ENCODE assay signal across 21 cellular contexts in the genomic region with DNA sequence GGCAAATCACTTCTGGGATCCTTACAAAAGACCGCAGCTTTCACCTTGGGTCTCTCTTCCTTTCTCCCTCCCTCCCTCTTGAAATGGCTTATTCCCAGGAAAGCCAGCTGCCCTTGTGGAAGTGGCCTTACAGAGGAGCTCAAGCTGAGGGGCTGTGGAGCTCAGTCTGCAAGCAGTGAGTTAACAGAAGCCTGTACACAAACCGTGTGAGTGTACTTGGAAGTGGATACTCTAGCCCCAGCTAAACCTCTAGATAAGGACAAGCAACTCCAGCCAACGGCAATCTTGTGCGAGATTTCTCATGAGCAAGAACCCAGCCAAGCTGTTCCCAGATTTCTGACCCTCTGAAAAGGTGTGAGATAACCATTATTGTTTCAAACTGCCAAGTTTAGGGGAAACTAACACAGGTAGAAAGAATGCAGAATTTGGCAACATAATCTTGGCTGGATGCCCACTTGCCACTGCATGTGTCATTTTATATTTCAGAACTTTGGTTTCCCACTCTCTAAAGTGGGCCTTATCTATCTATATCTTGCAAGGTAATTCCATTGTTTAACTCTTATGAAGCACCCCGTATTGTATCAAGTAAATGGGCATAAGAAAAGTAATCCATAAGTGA.
DNase-seq lines count a peak whose midpoint lies in the region; ATAC-seq, FAIRE-seq and TF ChIP-seq lines count a peak whose summit lies in the region.
"Had no signal": no experiment of that assay in that cellular context is flagged by ENCODE, and none has a peak within 500 bp of the region (broad histone marks: within the 10 kb centered on the region; RNA-seq: fewer than 3 reads in every experiment).

No MANE protein-coding gene starts in this region.

- H3K36me3 Mint-ChIP-seq in neural progenitor cell, result no peaks in the 10 kb centered on the region
- H3K36me3 Mint-ChIP-seq: CD4-positive, alpha-beta memory T cell had no signal

- FAIRE-seq in bronchial epithelial cell (lab: Jason Lieb, UNC), result no peak
- FAIRE-seq: GM12878 had no signal

- H3K36me3 ChIP-seq in bronchial epithelial cell (ENCODE audit: control insufficient read depth, insufficient read depth, low read length) (no peaks in the 10 kb centered on the region), neural progenitor cell (no peaks in the 10 kb centered on the region)
- H3K36me3 ChIP-seq: colonic mucosa, HAP-1, ovary, transverse colon had no signal

- H3K4me2 ChIP-seq in neural progenitor cell, result no peak overlapping the region

- no peaks in the 10 kb centered on the region for H3K27me3 ChIP-seq in bronchial epithelial cell (ENCODE audit: control insufficient read depth, insufficient read depth, low read length)
- H3K27me3 ChIP-seq in neural progenitor cell, result no peaks in the 10 kb centered on the region
- H3K27me3 ChIP-seq: colonic mucosa, ovary, transverse colon had no signal

- no peak overlapping the region for H3K9ac ChIP-seq in neural progenitor cell

- H3K4me1 ChIP-seq in neural progenitor cell, result no peaks in the 10 kb centered on the region
- H3K4me1 ChIP-seq: colonic mucosa, HAP-1, transverse colon had no signal

- H3K27me3 Mint-ChIP-seq in neural progenitor cell (ENCODE audit: insufficient read depth, low read depth), result no peaks in the 10 kb centered on the region
- H3K27me3 Mint-ChIP-seq: activated B cell treated with CpG ODN at 0.5 μM for 24 hours; activated T-helper 17 cell treated with anti-CD3 and anti-CD28 coated beads, Interleukin-2, amount 50 U/mL, for 72 hours; CD4-positive, alpha-beta memory T cell had no signal

- H3K79me2 ChIP-seq in neural progenitor cell (ENCODE audit: low read depth), result no peaks in the 10 kb centered on the region

- TF ChIP-seq CTCF in bronchial epithelial cell (IDR thresholded peaks at IDR 0.05; ENCODE audit: insufficient read depth, low read length, severe bottlenecking), result no peak
- no peak for TF ChIP-seq CTCF in neural progenitor cell (IDR thresholded peaks at IDR 0.05)
- no peak for TF ChIP-seq CTCF in omental fat pad (IDR thresholded peaks at IDR 0.05)

- H3F3A ChIP-seq in neural progenitor cell (ENCODE audit: low read depth), result no peaks in the 10 kb centered on the region

- no peaks in the 10 kb centered on the region for H4K20me1 ChIP-seq in neural progenitor cell (ENCODE audit: low read depth)

- H2AFZ ChIP-seq in neural progenitor cell (replicated peaks), result peak overlapping the region; percentile 23

- H3K4me3 Mint-ChIP-seq in neural progenitor cell, result no peak overlapping the region
- H3K4me3 Mint-ChIP-seq: activated B cell treated with CpG ODN at 0.5 μM for 24 hours; activated T-helper 17 cell treated with anti-CD3 and anti-CD28 coated beads, Interleukin-2, amount 50 U/mL, for 72 hours; CD4-positive, alpha-beta memory T cell had no signal

- DNase-seq in SHP77 (lab: John Stamatoyannopoulos, UW), result peak; percentile 25 to 31
- DNase-seq in SHP77 treated with DMSO at 0.1 percent for 48 hours (lab: John Stamatoyannopoulos, UW), result no peak
- DNase-seq in NCI-H226, result peak; percentile 62
- DNase-seq in bronchial epithelial cell (ENCODE audit: low read depth), result peak; percentile 30
- DNase-seq in neural progenitor cell (ENCODE audit: low spot score), result peak; percentile 18
- no peak for DNase-seq in NCI-H146 treated with DMSO at 0.1 percent for 48 hours (lab: John Stamatoyannopoulos, UW; ENCODE audit: unreplicated experiment)
- no peak for DNase-seq in omental fat pad (ENCODE audit: low spot score)
- DNase-seq: activated B cell treated with CpG ODN at 0.5 μM for 24 hours; amniotic stem cell; CD4-positive, alpha-beta memory T cell; colonic mucosa; EL; NCI-H2081 treated with DMSO at 0.1 percent for 48 hours; ovary; transverse colon had no signal

- H3K9me3 ChIP-seq in neural progenitor cell (ENCODE audit: low read depth), result no peaks in the 10 kb centered on the region
- H3K9me3 ChIP-seq: colonic mucosa, HAP-1, ovary, transverse colon had no signal

- H3K9me3 Mint-ChIP-seq in neural progenitor cell, result no peaks in the 10 kb centered on the region

- ATAC-seq in HG03432 (IDR thresholded peaks at IDR 0.05; ENCODE audit: unreplicated experiment), result no peak
- no peak for ATAC-seq in omental fat pad (ENCODE audit: low FRiP score)
- ATAC-seq: activated T-helper 17 cell treated with anti-CD3 and anti-CD28 coated beads, Interleukin-2, amount 50 U/mL, for 72 hours; GM12878 had no signal

- no peaks in the 10 kb centered on the region for H3K4me1 Mint-ChIP-seq in neural progenitor cell
- H3K4me1 Mint-ChIP-seq: activated B cell treated with CpG ODN at 0.5 μM for 24 hours; activated T-helper 17 cell treated with anti-CD3 and anti-CD28 coated beads, Interleukin-2, amount 50 U/mL, for 72 hours; CD4-positive, alpha-beta memory T cell had no signal

- H3K27ac ChIP-seq in neural progenitor cell, result no peak overlapping the region
- H3K27ac ChIP-seq: colonic mucosa, epithelial cell of prostate, ovary, skin epidermis, transverse colon had no signal

- H3K4me3 ChIP-seq in bronchial epithelial cell (ENCODE audit: low read depth, low read length) (no peak overlapping the region), neural progenitor cell (no peak overlapping the region)
- H3K4me3 ChIP-seq: colonic mucosa, GM12878, HAP-1, ovary, skin epidermis, transverse colon had no signal

- H3K27ac Mint-ChIP-seq in neural progenitor cell, result no peak overlapping the region
- H3K27ac Mint-ChIP-seq: activated B cell treated with CpG ODN at 0.5 μM for 24 hours; activated T-helper 17 cell treated with anti-CD3 and anti-CD28 coated beads, Interleukin-2, amount 50 U/mL, for 72 hours; CD4-positive, alpha-beta memory T cell had no signal

Comparison
In these comparisons a context has a peak if more than half of its experiments do, and no peak if none do; other contexts are left out.
1. DNase-seq: peak in SHP77 (2 of 2), NCI-H226 (single experiment), bronchial epithelial cell (single experiment) and neural progenitor cell (single experiment); none in SHP77 treated with DMSO at 0.1 percent for 48 hours (single experiment), NCI-H146 treated with DMSO at 0.1 percent for 48 hours (single experiment) and omental fat pad (single experiment).